ENCODE assay signal across 8 cellular contexts in genomic region chr3:132416807-132417694, GRCh38. TPM values are rescaled to one million over a fixed set of nuclear protein-coding genes. Genes with fewer than 3 reads are reported as not detected.
DNase-seq lines count a peak whose midpoint lies in the region; ATAC-seq and TF ChIP-seq lines count a peak whose summit lies in the region.

TSS of gene DNAJC13 (plus strand) at chr3:132417502. CDS start at chr3:132434551, 17,049 bp downstream.

- peaks cover 26% of the 10 kb centered on the region for H3K4me1 Mint-ChIP-seq in activated naive CD8-positive, alpha-beta T cell (ENCODE audit: low read depth)

- H3K36me3 ChIP-seq in osteoblast (ENCODE audit: insufficient read depth, low read length): no peaks in the 10 kb centered on the region
- H3K36me3 ChIP-seq in testis (ENCODE audit: low read depth, missing control alignments): no peaks in the 10 kb centered on the region

- H3K36me3 Mint-ChIP-seq in activated naive CD8-positive, alpha-beta T cell: peaks cover 3% of the 10 kb centered on the region

- peak; percentile 99 for DNase-seq in NCI-H1105 (lab: John Stamatoyannopoulos, UW)
- DNase-seq in SKM-1 treated with dmso at 0.1 percent for 144 hours (lab: John Stamatoyannopoulos, UW; ENCODE audit: unreplicated experiment): peak; percentile 96
- DNase-seq in head of caudate nucleus: peak; percentile 86 to 98 (median 94)
- DNase-seq in osteoblast (ENCODE audit: insufficient read length, low spot score, missing footprints): peak; percentile 94
- peak; percentile 97 for DNase-seq in testis

- WGBS in testis, 2 donors: 1 to 2% methylated on average over 41 to 61 of the region's 63 CpGs

- intact Hi-C loops in head of caudate nucleus (cut with DNase I) (no loop called here), testis (cut with DNase I; ENCODE audit: low total_unique reads) (no loop called here)

- H2AFZ ChIP-seq in osteoblast (ENCODE audit: low read length): peak within 1 kb of the TSS; percentile 99

- H3K27me3 Mint-ChIP-seq in activated naive CD8-positive, alpha-beta T cell: no peaks in the 10 kb centered on the region

- peak within 1 kb of the TSS; percentile 94 for H3K4me3 ChIP-seq in osteoblast (ENCODE audit: insufficient read depth, low read length)
- H3K4me3 ChIP-seq in testis: peak within 1 kb of the TSS; percentile 85 to 99

- ATAC-seq in HG02642 (IDR thresholded peaks at IDR 0.05; ENCODE audit: poor library complexity, unreplicated experiment): peak; percentile 91

- no peaks in the 10 kb centered on the region for H3K9me3 Mint-ChIP-seq in activated naive CD8-positive, alpha-beta T cell (ENCODE audit: low read depth)

- peak within 1 kb of the TSS; percentile 70 for H3K27ac ChIP-seq in osteoblast (ENCODE audit: low read depth, low read length)
- peak within 1 kb of the TSS; percentile 89 to 96 for H3K27ac ChIP-seq in testis

- H3K79me2 ChIP-seq in osteoblast (ENCODE audit: insufficient read depth, low read length): peaks cover 45% of the 10 kb centered on the region

- peaks cover 6% of the 10 kb centered on the region for H4K20me1 ChIP-seq in osteoblast (ENCODE audit: insufficient read depth, low read length)

- H3K4me3 Mint-ChIP-seq in activated naive CD8-positive, alpha-beta T cell: peak within 1 kb of the TSS; percentile 100

- H3K9me3 ChIP-seq in osteoblast (ENCODE audit: low read depth, low read length) (no peaks in the 10 kb centered on the region), testis (no peaks in the 10 kb centered on the region)

- TF ChIP-seq CTCF in osteoblast (IDR thresholded peaks at IDR 0.05; ENCODE audit: extremely low read depth, low read depth, low read length) (no peak), testis (IDR thresholded peaks at IDR 0.05) (no peak)

- peak within 1 kb of the TSS; percentile 97 for H3K4me2 ChIP-seq in osteoblast (ENCODE audit: insufficient read depth, low read length)

- no peaks in the 10 kb centered on the region for H3K27me3 ChIP-seq in osteoblast (ENCODE audit: insufficient read depth, low read length)
- H3K27me3 ChIP-seq in testis: no peaks in the 10 kb centered on the region

- H3K4me1 ChIP-seq in osteoblast (ENCODE audit: insufficient read depth, low read length) (peaks cover 23% of the 10 kb centered on the region), testis (peaks cover 27% of the 10 kb centered on the region)

- H3K27ac Mint-ChIP-seq in activated naive CD8-positive, alpha-beta T cell: peak within 1 kb of the TSS; percentile 95

- TF ChIP-seq POLR2A in GM10847 (IDR thresholded peaks at IDR 0.05; ENCODE audit: extremely low read depth, insufficient read length) (peak; percentile 55), testis (IDR thresholded peaks at IDR 0.05) (peak; percentile 21)

RNA-seq across cellular contexts. Expression of gene DNAJC13, which starts in this region (rescaled TPM):
- 94.0 and 116 TPM in 2 replicates for total RNA-seq in osteoblast
- 10 to 100 TPM; 40.1 to 54.4 TPM for total RNA-seq in testis
- polyA plus RNA-seq in testis (ENCODE audit: insufficient read depth, low read depth, low replicate concordance): 16.8 TPM

Comparison
In these comparisons a context has a peak if more than half of its experiments do, and no peak if none do; other contexts are left out.
1. Peak in every context shown above with its lines: DNase-seq, ATAC-seq, H3K4me3 ChIP-seq and H3K27ac ChIP-seq.